ENCODE assay signal across 1 cellular context in the genomic region with DNA sequence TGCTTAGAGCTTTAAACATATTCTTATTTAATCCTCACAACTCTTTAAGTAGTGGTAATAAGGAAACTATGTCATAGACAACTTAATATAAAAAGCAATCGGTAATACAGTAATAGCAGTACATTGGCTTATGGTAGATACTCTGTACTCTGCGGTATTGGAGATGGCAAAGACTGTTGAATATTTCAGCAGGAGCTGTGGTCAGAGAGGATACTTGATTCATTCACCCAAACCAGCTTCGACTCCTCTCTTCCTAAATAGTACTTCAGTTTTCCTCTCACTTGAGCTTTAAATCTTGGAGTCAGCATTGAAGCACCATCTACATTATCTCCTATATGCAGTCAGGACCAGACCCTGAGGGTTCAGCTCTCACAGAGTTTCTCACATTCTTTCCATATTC.
TF ChIP-seq lines count a peak whose summit lies in the region.

No MANE protein-coding gene starts in this region.

TF ChIP-seq in IMR-90, 13 proteins besides CTCF, POLR2A, EP300 and RAD21:
- TF ChIP-seq CHD1 (IDR thresholded peaks at IDR 0.05; ENCODE audit: low read depth, low read length) (no peak), MXI1 (IDR thresholded peaks at IDR 0.05; ENCODE audit: borderline replicate concordance, low read depth, low read length) (no peak), RCOR1 (IDR thresholded peaks at IDR 0.05; ENCODE audit: insufficient replicate concordance, low read length) (no peak), USF2 (IDR thresholded peaks at IDR 0.05; ENCODE audit: low read depth, low read length) (no peak), FOS (IDR thresholded peaks at IDR 0.05; ENCODE audit: low read depth, low read length) (no peak), MAFK (IDR thresholded peaks at IDR 0.05; ENCODE audit: low read depth, low read length) (no peak), CEBPB (IDR thresholded peaks at IDR 0.05; ENCODE audit: low read depth, low read length) (no peak)
- TF ChIP-seq, protein P1, sequence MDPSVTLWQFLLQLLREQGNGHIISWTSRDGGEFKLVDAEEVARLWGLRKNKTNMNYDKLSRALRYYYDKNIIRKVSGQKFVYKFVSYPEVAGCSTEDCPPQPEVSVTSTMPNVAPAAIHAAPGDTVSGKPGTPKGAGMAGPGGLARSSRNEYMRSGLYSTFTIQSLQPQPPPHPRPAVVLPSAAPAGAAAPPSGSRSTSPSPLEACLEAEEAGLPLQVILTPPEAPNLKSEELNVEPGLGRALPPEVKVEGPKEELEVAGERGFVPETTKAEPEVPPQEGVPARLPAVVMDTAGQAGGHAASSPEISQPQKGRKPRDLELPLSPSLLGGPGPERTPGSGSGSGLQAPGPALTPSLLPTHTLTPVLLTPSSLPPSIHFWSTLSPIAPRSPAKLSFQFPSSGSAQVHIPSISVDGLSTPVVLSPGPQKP (IDR thresholded peaks at IDR 0.05; ENCODE audit: borderline replicate concordance, low read depth, low read length): no peak
TF ChIP-seq in IMR-90: peak in this region for 0.
